8 cellular contexts compared by ENCODE assay signal in the genomic region with DNA sequence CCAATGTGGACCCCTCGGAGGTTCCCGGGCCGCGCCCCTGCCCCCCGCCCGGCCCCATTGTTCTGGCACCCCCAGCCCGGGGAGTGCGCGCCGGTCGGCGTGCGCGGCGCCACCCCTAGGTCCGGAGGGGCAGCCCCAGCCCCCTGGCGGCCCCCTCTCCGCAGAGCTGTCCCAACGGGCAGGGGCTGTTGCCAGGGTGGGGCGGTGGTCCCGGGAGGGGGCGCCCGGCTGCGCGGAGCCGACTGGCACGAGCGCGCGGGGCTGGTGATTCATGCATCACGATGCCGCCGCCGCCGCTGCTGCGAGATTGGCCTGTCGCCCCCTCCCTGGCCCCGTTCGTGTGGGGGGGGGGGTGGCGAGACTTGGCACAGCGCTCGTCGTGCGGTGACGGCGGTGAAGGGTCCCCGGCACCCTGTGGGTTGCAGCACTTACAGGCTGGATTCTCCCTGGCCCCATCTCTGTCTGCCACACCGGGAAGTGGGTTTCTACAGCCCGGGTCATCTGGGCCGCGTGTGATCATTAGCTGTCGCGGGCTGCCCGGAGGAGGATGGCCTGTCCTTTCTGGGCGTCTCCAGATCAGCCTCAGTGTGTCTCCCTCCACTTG. TPM values are rescaled to one million over a fixed set of nuclear protein-coding genes. Genes with fewer than 3 reads are reported as not detected.
DNase-seq lines count a peak whose midpoint lies in the region; ATAC-seq and TF ChIP-seq lines count a peak whose summit lies in the region.

No MANE protein-coding gene starts in this region.

- 3% methylated on average over 5 of the region's 55 CpGs for WGBS in mammary epithelial cell (ENCODE audit: low coverage, missing lambda C conversion rate)
- 17% methylated on average over 55 of the region's 55 CpGs for WGBS in liver

- no peak for TF ChIP-seq RAD21 in liver (IDR thresholded peaks at IDR 0.05)

- H3K4me1 ChIP-seq in mammary epithelial cell (ENCODE audit: insufficient read depth, low read length) (peaks cover 10% of the 10 kb centered on the region), liver (ENCODE audit: control insufficient read depth in 4 of 4, insufficient read depth in 4 of 4, low read length in 3 of 4) (peaks cover 0 to 4% (median 2%) of the 10 kb centered on the region in 4 donors)

- no peaks in the 10 kb centered on the region for H4K20me1 ChIP-seq in mammary epithelial cell (ENCODE audit: insufficient read depth, low read length)

- peak overlapping the region; percentile 29 for H3K9ac ChIP-seq in mammary epithelial cell (ENCODE audit: insufficient read depth, low read length)
- H3K9ac ChIP-seq in liver (ENCODE audit: low read depth in 1 of 2, low read length in 2 of 2) = no peak overlapping the region

- H3K27me3 ChIP-seq in mammary epithelial cell (ENCODE audit: insufficient read depth, low read length) (no peaks in the 10 kb centered on the region), liver (ENCODE audit: control insufficient read depth in 4 of 4, insufficient read depth in 4 of 4, low read length in 3 of 4) (no peaks in the 10 kb centered on the region)

- peak overlapping the region; percentile 77 to 83 (median 80) for H3K4me3 ChIP-seq in mammary epithelial cell (replicated peaks in 1 of 3; ENCODE audit: insufficient read depth in 1 of 3, low read depth in 2 of 3, low read length in 3 of 3)
- peak overlapping the region in 1 of 3 donors; percentile 69 for H3K4me3 ChIP-seq in liver (ENCODE audit: low read depth in 1 of 3, low read length in 3 of 3)

- H3K4me2 ChIP-seq in mammary epithelial cell (ENCODE audit: insufficient read depth, low read depth, low read length) = peak overlapping the region; percentile 89

- intact Hi-C loops in mammary epithelial cell (cut with micrococcal nuclease) = loop anchor here (1.0 to 5.0 kb wide), 4 partner anchors 36 to 66 kb away; no protein-coding TSS in a partner anchor

- H2AFZ ChIP-seq in mammary epithelial cell (ENCODE audit: low read depth, low read length) = peak overlapping the region; percentile 77

- H3K27ac ChIP-seq in mammary epithelial cell (ENCODE audit: insufficient read depth, low read depth, low read length) (no peak overlapping the region), liver (ENCODE audit: low read depth in 1 of 2, low read length in 2 of 2) (peak overlapping the region; percentile 39 to 51)

- H3K9me3 ChIP-seq in mammary epithelial cell (replicated peaks; ENCODE audit: insufficient read depth, low read length) = no peaks in the 10 kb centered on the region
- H3K9me3 ChIP-seq in liver (ENCODE audit: control insufficient read depth in 4 of 4, low read length in 3 of 4) = no peaks in the 10 kb centered on the region

- no peak for TF ChIP-seq CTCF in GM10266 (IDR thresholded peaks at IDR 0.05; ENCODE audit: control insufficient read depth, insufficient read depth, low read depth, missing control alignments)
- TF ChIP-seq CTCF in mammary epithelial cell (conservative IDR thresholded peaks at IDR 0.05 in 1 of 2, IDR thresholded peaks at IDR 0.05 in 1 of 2; ENCODE audit: extremely low read depth in 1 of 2, insufficient read depth in 1 of 2, low read depth in 1 of 2, low read length in 2 of 2) = no peak
- no peak for TF ChIP-seq CTCF in liver (IDR thresholded peaks at IDR 0.05; ENCODE audit: low read depth, low read length, missing input control)

- H3K79me2 ChIP-seq in mammary epithelial cell (ENCODE audit: insufficient read depth, low read length) = peaks cover 51% of the 10 kb centered on the region

- BruUV-seq in mammary epithelial cell (replicated peaks; lab: Mats Ljungman, UMichigan) = TSS peak; percentile 14

- ATAC-seq in HG03280 (IDR thresholded peaks at IDR 0.05; ENCODE audit: unreplicated experiment) = no peak

- dilution Hi-C loops in mammary epithelial cell (cut with HindIII; ENCODE audit: low sequenced_read_pairs) = no loop called here

- CTCF ChIA-PET in mammary epithelial cell (lab: Charles Lee; ENCODE audit: low non-redundant PET) = interaction anchor here (0.7 kb wide), 1 partner anchor 26 kb away, joined by 8 read pairs; no protein-coding TSS in a partner anchor

- H3K36me3 ChIP-seq in mammary epithelial cell (ENCODE audit: insufficient read depth, low read length) (no peaks in the 10 kb centered on the region), liver (ENCODE audit: control insufficient read depth in 4 of 4, insufficient read depth in 3 of 4, low read depth in 1 of 4, low read length in 3 of 4) (no peaks in the 10 kb centered on the region)

- in situ Hi-C loops in mammary epithelial cell (cut with MboI; ENCODE audit: low sequenced_read_pairs in 2 of 2) = no loop called here

- peak; percentile 42 for DNase-seq in GM10266 (ENCODE audit: extremely low spot score)
- peak; percentile 40 for DNase-seq in T-helper 9 cell
- DNase-seq in mammary epithelial cell = no peak
- peak; percentile 24 to 30 for DNase-seq in stimulated activated CD8-positive, alpha-beta memory T cell treated with anti-CD3 and anti-CD28 coated beads, Interleukin-2, amount 100 ng/mL, for 48 hours (ENCODE audit: low read depth in 2 of 2)
- DNase-seq in NCI-H2196 treated with DMSO at 0.1 percent for 48 hours (lab: John Stamatoyannopoulos, UW; ENCODE audit: unreplicated experiment) = no peak
- no peak for DNase-seq in NCI-H510A treated with DMSO at 0.1 percent for 48 hours (lab: John Stamatoyannopoulos, UW)

TF ChIP-seq in liver, 16 proteins besides CTCF, POLR2A, EP300 and RAD21:
- no peak for TF ChIP-seq HNF4G (IDR thresholded peaks at IDR 0.05)
- TF ChIP-seq JUND (IDR thresholded peaks at IDR 0.05) = no peak
- no peak for TF ChIP-seq TAF1 (conservative IDR thresholded peaks at IDR 0.05)
- TF ChIP-seq EGR1 (IDR thresholded peaks at IDR 0.05; ENCODE audit: low read depth in 2 of 2) = no peak
- TF ChIP-seq YY1 (IDR thresholded peaks at IDR 0.05) = no peak
- TF ChIP-seq ATF3 (IDR thresholded peaks at IDR 0.05) = no peak
- no peak for TF ChIP-seq SP1 (IDR thresholded peaks at IDR 0.05)
- TF ChIP-seq FOXA2 (IDR thresholded peaks at IDR 0.05) = no peak
- TF ChIP-seq REST (IDR thresholded peaks at IDR 0.05) = no peak
- TF ChIP-seq RXRA (IDR thresholded peaks at IDR 0.05) = no peak
- no peak for TF ChIP-seq NR2F2 (IDR thresholded peaks at IDR 0.05)
- TF ChIP-seq GABPA (IDR thresholded peaks at IDR 0.05 in 1 of 2, conservative IDR thresholded peaks at IDR 0.05 in 1 of 2) = no peak
- TF ChIP-seq MAX (IDR thresholded peaks at IDR 0.05) = no peak
- TF ChIP-seq FOXA1 (IDR thresholded peaks at IDR 0.05) = no peak
- TF ChIP-seq HNF4A (conservative IDR thresholded peaks at IDR 0.05) = no peak

RNA-seq across cellular contexts. Expression of gene NCS1, which starts 0.8 kb away (rescaled TPM):
- total RNA-seq in mammary epithelial cell (10 to 100 TPM; 76.5 to 85.4 TPM), liver (1 to 10 TPM in 1 of 2 donors, under 1 TPM in 1; 0.84 to 2.5 TPM)
- polyA plus RNA-seq in mammary epithelial cell (59.8 TPM), liver (1 to 10 TPM in 1 of 2 donors, under 1 TPM in 1; 0.35 to 1.5 TPM)
- polyA minus RNA-seq in mammary epithelial cell = 53.3 TPM

Comparison
In these comparisons a context has a peak if more than half of its experiments do, and no peak if none do; other contexts are left out.
1. DNase-seq: peak in GM10266 (single experiment), T-helper 9 cell (single experiment) and stimulated activated CD8-positive, alpha-beta memory T cell treated with anti-CD3 and anti-CD28 coated beads, Interleukin-2, amount 100 ng/mL, for 48 hours (2 of 2); none in mammary epithelial cell (single experiment), NCI-H2196 treated with DMSO at 0.1 percent for 48 hours (single experiment) and NCI-H510A treated with DMSO at 0.1 percent for 48 hours (single experiment).
2. RNA of gene NCS1, which starts 0.8 kb away (total RNA-seq): 76.5 to 85.4 TPM in mammary epithelial cell; 0.84 to 2.5 TPM in liver; every median in the first group is over 10 times any median in the second.